Comparison of ENCODE assay signal across 9 cellular contexts in the genomic region with DNA sequence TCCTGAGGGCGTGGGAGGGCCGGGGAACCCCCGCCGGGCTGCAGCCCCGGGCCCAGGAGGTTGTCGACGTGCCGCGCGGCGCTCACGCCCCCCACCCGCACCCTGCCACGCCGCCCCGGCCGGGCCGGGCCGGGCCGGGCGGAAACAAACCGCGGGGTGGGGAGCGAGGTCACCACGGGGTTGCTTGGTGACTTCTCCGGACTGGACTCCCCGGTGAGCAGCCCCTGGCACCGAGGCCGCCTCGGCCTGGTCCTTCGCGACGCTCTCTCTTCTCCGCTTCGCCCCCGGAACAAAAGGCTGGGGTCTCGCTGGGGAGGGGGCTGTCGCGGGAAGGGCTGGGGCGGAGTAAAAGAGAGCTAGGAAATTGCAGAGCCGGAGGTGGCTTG. TPM values are rescaled to one million over a fixed set of nuclear protein-coding genes. Genes with fewer than 3 reads are reported as not detected.
DNase-seq lines count a peak whose midpoint lies in the region; ATAC-seq and TF ChIP-seq lines count a peak whose summit lies in the region.
"Had no signal": no experiment of that assay in that cellular context is flagged by ENCODE, and none has a peak within 500 bp of the region (broad histone marks: within the 10 kb centered on the region; RNA-seq: fewer than 3 reads in every experiment).

No MANE protein-coding gene starts in this region.

- H3K9ac ChIP-seq in duodenal mucosa (ENCODE audit: low read depth in 1 of 2, low read length in 2 of 2): peak overlapping the region in 1 of 2 donors; percentile 20

- no peaks in the 10 kb centered on the region for H3F3A ChIP-seq in PC-9 (ENCODE audit: insufficient read depth, low read depth)

- TF ChIP-seq POLR2A in thyroid gland (IDR thresholded peaks at IDR 0.05): no peak

- H3K79me2 ChIP-seq in PC-9 (ENCODE audit: low read depth): no peaks in the 10 kb centered on the region

- no peak overlapping the region for H3K4me2 ChIP-seq in PC-9

- CTCF ChIA-PET in PC-9 (lab: Charles Lee): no interaction called here

- H3K9me3 ChIP-seq in duodenal mucosa (ENCODE audit: control insufficient read depth in 1 of 2, low read length in 2 of 2) (no peaks in the 10 kb centered on the region), mesodermal cell (ENCODE audit: control insufficient read depth, low read length) (no peaks in the 10 kb centered on the region), thyroid gland (no peaks in the 10 kb centered on the region), PC-9 (ENCODE audit: insufficient read depth, low read depth) (no peaks in the 10 kb centered on the region)

- DNase-seq in DMS53 (lab: John Stamatoyannopoulos, UW): peak; percentile 61
- DNase-seq in DMS53 treated with DMSO at 0.1 percent for 48 hours (lab: John Stamatoyannopoulos, UW; ENCODE audit: unreplicated experiment): no peak
- peak in 1 of 2 donors; percentile 5 for DNase-seq in thyroid gland
- DNase-seq in PC-9: no peak
- DNase-seq in EL: no peak

- H3K27ac ChIP-seq in duodenal mucosa (ENCODE audit: low read depth, low read length) (no peak overlapping the region), mesodermal cell (ENCODE audit: low read depth, low read length, severe bottlenecking) (no peak overlapping the region), thyroid gland (no peak overlapping the region), PC-9 (no peak overlapping the region)
- H3K27ac ChIP-seq: 22Rv1 had no signal

- intact Hi-C loops in thyroid gland (cut with DNase I) (no loop called here), PC-9 (cut with micrococcal nuclease; ENCODE audit: unreplicated experiment) (no loop called here)

- H3K4me3 ChIP-seq in duodenal mucosa (ENCODE audit: low read depth in 1 of 2, low read length in 2 of 2) (peak overlapping the region; percentile 65 to 68), mesodermal cell (ENCODE audit: extremely low read depth, insufficient read depth, low read length, poor library complexity, severe bottlenecking) (peak overlapping the region; percentile 45), thyroid gland (replicated peaks in 1 of 3) (peak overlapping the region in 2 of 3 donors; percentile 24 to 38), PC-9 (no peak overlapping the region)

- H3K27me3 ChIP-seq in duodenal mucosa (ENCODE audit: control insufficient read depth in 1 of 2, insufficient read depth in 2 of 2, low read length in 2 of 2): peaks cover 14 to 16% of the 10 kb centered on the region in 2 donors
- no peaks in the 10 kb centered on the region for H3K27me3 ChIP-seq in thyroid gland
- peaks cover 39% of the 10 kb centered on the region for H3K27me3 ChIP-seq in PC-9 (ENCODE audit: insufficient read depth, low read depth)

- BruUV-seq in PC-9 (replicated peaks; lab: Mats Ljungman, UMichigan): no TSS peak

- WGBS in mesodermal cell (ENCODE audit: insufficient coverage in 2 of 2), 2 experiments: 1 to 2% methylated on average over 24 to 40 of the region's 41 CpGs
- 6 to 10% methylated on average over 5 to 9 of the region's 41 CpGs for WGBS in thyroid gland, 2 donors

- TF ChIP-seq CTCF in thyroid gland (IDR thresholded peaks at IDR 0.05) (no peak), PC-9 (conservative IDR thresholded peaks at IDR 0.05) (no peak)

- POLR2A ChIA-PET in PC-9 (lab: Charles Lee; ENCODE audit: unreplicated experiment): no interaction called here

- ATAC-seq in HG02798 (IDR thresholded peaks at IDR 0.05; ENCODE audit: poor library complexity, unreplicated experiment): no peak

- H3K9me2 ChIP-seq in PC-9 (ENCODE audit: insufficient read depth): no peaks in the 10 kb centered on the region

- peaks cover 10 to 13% of the 10 kb centered on the region in 2 donors for H3K4me1 ChIP-seq in duodenal mucosa (ENCODE audit: control insufficient read depth in 1 of 2, insufficient read depth in 2 of 2, low read length in 2 of 2)
- H3K4me1 ChIP-seq in mesodermal cell (ENCODE audit: control insufficient read depth, insufficient read depth, low read length, poor library complexity, severe bottlenecking): no peaks in the 10 kb centered on the region
- H3K4me1 ChIP-seq in thyroid gland: peaks cover 7 to 10% of the 10 kb centered on the region in 2 donors
- no peaks in the 10 kb centered on the region for H3K4me1 ChIP-seq in PC-9 (replicated peaks; ENCODE audit: insufficient read depth)

- no peak overlapping the region for H2AFZ ChIP-seq in PC-9

- no peaks in the 10 kb centered on the region for H4K20me1 ChIP-seq in PC-9 (ENCODE audit: insufficient read depth)

- H3K36me3 ChIP-seq in duodenal mucosa (ENCODE audit: control insufficient read depth in 1 of 2, insufficient read depth in 2 of 2, low read length in 2 of 2) (no peaks in the 10 kb centered on the region), mesodermal cell (ENCODE audit: control insufficient read depth, insufficient read depth, low read length) (no peaks in the 10 kb centered on the region), thyroid gland (no peaks in the 10 kb centered on the region), PC-9 (ENCODE audit: low read depth) (no peaks in the 10 kb centered on the region)

RNA-seq across cellular contexts. Expression of a gene that starts 0.5 kb away (rescaled TPM):
- polyA plus RNA-seq in mesodermal cell (2013, experiment 1 of 2): 2.4 TPM
- 2.0 TPM for polyA plus RNA-seq in mesodermal cell (2013, experiment 2 of 2)
- total RNA-seq in thyroid gland: 1 to 10 TPM in 2 of 4 donors, under 1 TPM in 2; 0.22 to 1.2 (median 0.70) TPM
- 0.25 and 0.26 TPM in 2 replicates for total RNA-seq in PC-9 (2021)
